In the genomic region with DNA sequence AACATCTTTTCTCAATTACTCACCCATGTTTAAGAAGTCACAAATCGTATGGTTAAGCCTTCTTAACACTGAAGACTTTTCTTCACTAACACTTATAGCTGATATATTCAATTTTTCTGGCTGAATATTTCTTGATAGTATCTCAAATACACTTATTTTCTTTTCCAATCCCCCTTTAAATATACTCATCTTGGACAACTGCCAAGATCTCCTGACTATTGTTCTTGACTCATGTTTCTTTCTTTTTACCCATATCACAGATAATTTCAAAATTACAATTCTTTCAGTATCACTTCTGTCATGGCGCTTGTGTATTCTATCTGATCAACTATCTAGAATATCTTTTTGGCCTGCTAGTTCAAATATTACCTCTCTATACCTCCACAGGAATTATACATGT, we compare ENCODE assay signal across 18 cellular contexts.
"Had no signal": no experiment of that assay in that cellular context is flagged by ENCODE, and none has a peak within 500 bp of the region (broad histone marks: within the 10 kb centered on the region; RNA-seq: fewer than 3 reads in every experiment).

No MANE protein-coding gene starts in this region.

- H3K4me3 ChIP-seq: MG63 had no signal

- DNase-seq: IMR-90; Karpas-422; KG1; MG63; NCI-H1092 treated with DMSO at 0.1 percent for 48 hours; NCI-H1436; NCI-H187; NCI-H2029; NCI-H2081 treated with DMSO at 0.1 percent for 48 hours; NCI-H2227 treated with DMSO at 0.1 percent for 48 hours; NCI-H524; NCI-H526 treated with DMSO at 0.1 percent for 48 hours; NCI-H748 treated with DMSO at 0.1 percent for 48 hours; NK-92 treated with Interleukin-12 subunit alpha and Interleukin-12 subunit beta, amount 100 ng/mL, for 24 hours; PC-3; SHP77; SK-N-SH; SW 1271 had no signal
